In the genomic region with DNA sequence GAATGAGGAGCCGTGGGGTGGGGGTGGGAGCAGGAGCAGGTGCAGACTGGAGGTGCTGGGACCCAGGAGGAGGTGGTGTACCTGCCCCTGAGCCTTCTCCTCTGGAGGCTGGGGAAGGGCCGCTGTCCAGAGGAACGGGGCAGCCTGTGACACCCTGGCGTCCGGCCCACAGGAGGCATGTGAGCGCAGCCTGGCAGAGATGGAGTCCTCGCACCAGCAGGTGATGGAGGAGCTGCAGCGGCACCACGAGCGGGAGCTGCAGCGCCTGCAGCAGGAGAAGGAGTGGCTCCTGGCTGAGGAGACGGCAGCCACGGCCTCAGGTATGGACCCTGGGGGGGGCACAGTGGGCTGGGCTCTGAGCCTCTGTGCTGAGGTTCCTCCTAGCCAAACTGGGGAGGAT, we compare ENCODE assay signal across 2 cellular contexts.
TF ChIP-seq lines count a peak whose summit lies in the region.

No MANE protein-coding gene starts in this region.

TF ChIP-seq in IMR-90, 13 proteins besides CTCF, POLR2A, EP300 and RAD21:
- TF ChIP-seq NFE2L2 (IDR thresholded peaks at IDR 0.05; ENCODE audit: low read depth, low read length) (no peak), RCOR1 (IDR thresholded peaks at IDR 0.05; ENCODE audit: insufficient replicate concordance, low read length) (no peak), ELK1 (IDR thresholded peaks at IDR 0.05; ENCODE audit: borderline replicate concordance, low read depth, low read length) (no peak), CHD1 (IDR thresholded peaks at IDR 0.05; ENCODE audit: low read depth, low read length) (no peak), BHLHE40 (IDR thresholded peaks at IDR 0.05; ENCODE audit: low read depth, low read length) (no peak), MAFK (IDR thresholded peaks at IDR 0.05; ENCODE audit: low read depth, low read length) (no peak), MXI1 (IDR thresholded peaks at IDR 0.05; ENCODE audit: borderline replicate concordance, low read depth, low read length) (no peak), MAZ (IDR thresholded peaks at IDR 0.05; ENCODE audit: borderline replicate concordance, low read depth, low read length) (no peak), FOS (IDR thresholded peaks at IDR 0.05; ENCODE audit: low read depth, low read length) (no peak), SMC3 (IDR thresholded peaks at IDR 0.05; ENCODE audit: low read depth, low read length) (no peak), CEBPB (IDR thresholded peaks at IDR 0.05; ENCODE audit: low read depth, low read length) (no peak), RFX5 (IDR thresholded peaks at IDR 0.05; ENCODE audit: low read depth, low read length) (no peak)
- TF ChIP-seq, protein P1, sequence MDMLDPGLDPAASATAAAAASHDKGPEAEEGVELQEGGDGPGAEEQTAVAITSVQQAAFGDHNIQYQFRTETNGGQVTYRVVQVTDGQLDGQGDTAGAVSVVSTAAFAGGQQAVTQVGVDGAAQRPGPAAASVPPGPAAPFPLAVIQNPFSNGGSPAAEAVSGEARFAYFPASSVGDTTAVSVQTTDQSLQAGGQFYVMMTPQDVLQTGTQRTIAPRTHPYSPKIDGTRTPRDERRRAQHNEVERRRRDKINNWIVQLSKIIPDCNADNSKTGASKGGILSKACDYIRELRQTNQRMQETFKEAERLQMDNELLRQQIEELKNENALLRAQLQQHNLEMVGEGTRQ (IDR thresholded peaks at IDR 0.05; ENCODE audit: low read depth, low read length): no peak

TF ChIP-seq in H1, 55 proteins besides CTCF, POLR2A, EP300 and RAD21:
- TF ChIP-seq NANOG (IDR thresholded peaks at IDR 0.05; ENCODE audit: insufficient read depth, low read depth, low read length, poor library complexity, severe bottlenecking): no peak
- TF ChIP-seq POU5F1 (IDR thresholded peaks at IDR 0.05; ENCODE audit: low read depth, low read length): no peak
- TF ChIP-seq BACH1 (IDR thresholded peaks at IDR 0.05; ENCODE audit: low read length): no peak
- no peak for TF ChIP-seq ASH2L (IDR thresholded peaks at IDR 0.05; ENCODE audit: low read length)
- TF ChIP-seq, protein P2, sequence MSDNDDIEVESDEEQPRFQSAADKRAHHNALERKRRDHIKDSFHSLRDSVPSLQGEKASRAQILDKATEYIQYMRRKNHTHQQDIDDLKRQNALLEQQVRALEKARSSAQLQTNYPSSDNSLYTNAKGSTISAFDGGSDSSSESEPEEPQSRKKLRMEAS (IDR thresholded peaks at IDR 0.05): no peak
- no peak for TF ChIP-seq RBBP5 (IDR thresholded peaks at IDR 0.05; ENCODE audit: borderline replicate concordance, low read depth, low read length)
- no peak for TF ChIP-seq RNF2 (IDR thresholded peaks at IDR 0.05; ENCODE audit: borderline replicate concordance, low read depth, low read length, missing control alignments, poor library complexity, severe bottlenecking)
- no peak; the same call in 1 of the 2 replicates for TF ChIP-seq POLR2AphosphoS5 (IDR thresholded peaks at IDR 0.05; ENCODE audit: low read depth, low read length)
- TF ChIP-seq SIN3A (conservative IDR thresholded peaks at IDR 0.05 in 1 of 2, IDR thresholded peaks at IDR 0.05 in 1 of 2; ENCODE audit: low read depth in 1 of 2, low read length in 2 of 2): no peak
- TF ChIP-seq KDM4A (IDR thresholded peaks at IDR 0.05; ENCODE audit: low read depth, low read length, severe bottlenecking): no peak
- TF ChIP-seq MAFK (IDR thresholded peaks at IDR 0.05; ENCODE audit: low read depth, low read length): no peak
- TF ChIP-seq PHF8 (conservative IDR thresholded peaks at IDR 0.05; ENCODE audit: low read depth, low read length): no peak
- TF ChIP-seq RFX5 (IDR thresholded peaks at IDR 0.05; ENCODE audit: borderline replicate concordance, low read depth, low read length): no peak
- no peak for TF ChIP-seq SIRT6 (IDR thresholded peaks at IDR 0.05; ENCODE audit: low read length)
- TF ChIP-seq SIX5 (IDR thresholded peaks at IDR 0.05; ENCODE audit: low read depth, low read length): no peak
- TF ChIP-seq CHD1 (IDR thresholded peaks at IDR 0.05; ENCODE audit: low read depth, low read length): no peak
- no peak for TF ChIP-seq JUND (IDR thresholded peaks at IDR 0.05; ENCODE audit: low read length)
